In genomic region chr1:1894354-1895049, GRCh38 we compare ENCODE assay signal across 13 cellular contexts. TPM values are rescaled to one million over a fixed set of nuclear protein-coding genes. Genes with fewer than 3 reads are reported as not detected.
DNase-seq lines count a peak whose midpoint lies in the region; ATAC-seq, FAIRE-seq and TF ChIP-seq lines count a peak whose summit lies in the region.
"Had no signal": no experiment of that assay in that cellular context is flagged by ENCODE, and none has a peak within 500 bp of the region (broad histone marks: within the 10 kb centered on the region; RNA-seq: fewer than 3 reads in every experiment).

No MANE protein-coding gene starts in this region.

- no peak for TF ChIP-seq CTCF in activated CD8-positive, alpha-beta T cell treated with anti-CD3 and anti-CD28 coated beads for 36 hours (IDR thresholded peaks at IDR 0.05)
- TF ChIP-seq CTCF in RWPE2 (IDR thresholded peaks at IDR 0.05; ENCODE audit: poor library complexity, severe bottlenecking) (no peak), kidney (IDR thresholded peaks at IDR 0.05; ENCODE audit: borderline replicate concordance, extremely low read depth, insufficient read depth) (no peak)

- H3K4me1 ChIP-seq in RWPE2 (ENCODE audit: insufficient read depth, poor library complexity, severe bottlenecking) (peaks cover 15% of the 10 kb centered on the region), kidney (ENCODE audit: control insufficient read depth in 1 of 2, insufficient read depth in 1 of 2, low read depth in 1 of 2, low read length in 2 of 2) (peaks cover 8 to 19% of the 10 kb centered on the region in 2 donors), subcutaneous abdominal adipose tissue (ENCODE audit: control insufficient read depth in 5 of 5, insufficient read depth in 5 of 5, low read length in 5 of 5) (peaks cover 3 to 29% (median 28%) of the 10 kb centered on the region in 5 donors)

- POLR2A ChIA-PET in activated CD8-positive, alpha-beta T cell treated with anti-CD3 and anti-CD28 coated beads, Interleukin-2, amount 10 ng/mL, durations not matched to agents 7 days and 5 days (lab: Charles Lee), result interaction anchor here (1.0 kb wide), 1 partner anchor 14 kb away, joined by 3 read pairs; no protein-coding TSS in a partner anchor
- POLR2A ChIA-PET in activated CD8-positive, alpha-beta T cell treated with anti-CD3 and anti-CD28 coated beads for 36 hours (lab: Charles Lee), result interaction anchor here (1.1 to 1.2 kb wide), 2 partner anchors 13 to 265 kb away, joined by 3 to 4 read pairs; no protein-coding TSS in a partner anchor

- no peak overlapping the region for H3K4me3 Mint-ChIP-seq in activated CD8-positive, alpha-beta T cell treated with anti-CD3 and anti-CD28 coated beads, Interleukin-2, amount 10 ng/mL, durations not matched to agents 7 days and 5 days
- no peak overlapping the region for H3K4me3 Mint-ChIP-seq in activated CD8-positive, alpha-beta T cell treated with anti-CD3 and anti-CD28 coated beads for 36 hours

- H3K27ac ChIP-seq in RWPE2 (ENCODE audit: poor library complexity, severe bottlenecking) (no peak overlapping the region), kidney (ENCODE audit: low read depth in 2 of 2, low read length in 2 of 2) (no peak overlapping the region), subcutaneous abdominal adipose tissue (ENCODE audit: low read depth, low read length) (no peak overlapping the region)
- H3K27ac ChIP-seq: neutrophil had no signal

- H3K4me3 ChIP-seq in RWPE2 (ENCODE audit: severe bottlenecking), result no peak overlapping the region
- no peak overlapping the region for H3K4me3 ChIP-seq in kidney (ENCODE audit: low read length in 2 of 2)
- peak overlapping the region in 1 of 5 donors; percentile 14 for H3K4me3 ChIP-seq in subcutaneous abdominal adipose tissue (ENCODE audit: low read depth in 1 of 5, low read length in 5 of 5)

- H3K9me3 ChIP-seq in RWPE2 (ENCODE audit: severe bottlenecking), result no peaks in the 10 kb centered on the region
- no peaks in the 10 kb centered on the region for H3K9me3 ChIP-seq in kidney (ENCODE audit: control insufficient read depth in 1 of 2, low read length in 2 of 2)
- H3K9me3 ChIP-seq in subcutaneous abdominal adipose tissue (ENCODE audit: control insufficient read depth in 5 of 5, low read length in 5 of 5), result no peaks in the 10 kb centered on the region
- H3K9me3 ChIP-seq: neutrophil had no signal

- no peaks in the 10 kb centered on the region for H3K9me3 Mint-ChIP-seq in activated CD8-positive, alpha-beta T cell treated with anti-CD3 and anti-CD28 coated beads, Interleukin-2, amount 10 ng/mL, durations not matched to agents 7 days and 5 days (ENCODE audit: insufficient read depth)
- no peaks in the 10 kb centered on the region for H3K9me3 Mint-ChIP-seq in activated CD8-positive, alpha-beta T cell treated with anti-CD3 and anti-CD28 coated beads for 36 hours

- H3K27ac Mint-ChIP-seq in activated CD8-positive, alpha-beta T cell treated with anti-CD3 and anti-CD28 coated beads, Interleukin-2, amount 10 ng/mL, durations not matched to agents 7 days and 5 days, result peak overlapping the region; percentile 4
- H3K27ac Mint-ChIP-seq in activated CD8-positive, alpha-beta T cell treated with anti-CD3 and anti-CD28 coated beads for 36 hours, result no peak overlapping the region

- no peak for FAIRE-seq in kidney (lab: Jason Lieb, UNC)
- FAIRE-seq: GM18507 had no signal

- H3K36me3 ChIP-seq in RWPE2 (ENCODE audit: low read depth), result no peaks in the 10 kb centered on the region
- H3K36me3 ChIP-seq in kidney (ENCODE audit: control insufficient read depth in 1 of 2, insufficient read depth in 2 of 2, low read length in 2 of 2), result no peaks in the 10 kb centered on the region
- H3K36me3 ChIP-seq in subcutaneous abdominal adipose tissue (ENCODE audit: control insufficient read depth in 5 of 5, insufficient read depth in 5 of 5, low read length in 5 of 5), result no peaks in the 10 kb centered on the region
- H3K36me3 ChIP-seq: neutrophil had no signal

- CTCF ChIA-PET in activated CD8-positive, alpha-beta T cell treated with anti-CD3 and anti-CD28 coated beads, Interleukin-2, amount 10 ng/mL, durations not matched to agents 7 days and 5 days (lab: Charles Lee), result interaction anchor here (2.4 to 2.5 kb wide), 2 partner anchors 11 to 14 kb away, joined by 17 read pairs; no protein-coding TSS in a partner anchor
- CTCF ChIA-PET in activated CD8-positive, alpha-beta T cell treated with anti-CD3 and anti-CD28 coated beads for 36 hours (lab: Charles Lee), result interaction anchor here (9.6 kb wide), 1 partner anchor 13 kb away, joined by 80 read pairs; no protein-coding TSS in a partner anchor

- intact Hi-C loops in activated CD8-positive, alpha-beta T cell treated with anti-CD3 and anti-CD28 coated beads for 36 hours (cut with micrococcal nuclease), result loop anchor here (10.0 kb wide), 1 partner anchor 110 kb away; no protein-coding TSS in a partner anchor
- intact Hi-C loops in kidney (cut with DNase I), result no loop called here

- H3K36me3 Mint-ChIP-seq in activated CD8-positive, alpha-beta T cell treated with anti-CD3 and anti-CD28 coated beads, Interleukin-2, amount 10 ng/mL, durations not matched to agents 7 days and 5 days (ENCODE audit: low read depth), result no peaks in the 10 kb centered on the region
- peaks cover 8% of the 10 kb centered on the region for H3K36me3 Mint-ChIP-seq in activated CD8-positive, alpha-beta T cell treated with anti-CD3 and anti-CD28 coated beads for 36 hours (ENCODE audit: low read depth)

- peaks cover 32% of the 10 kb centered on the region for H3K4me1 Mint-ChIP-seq in activated CD8-positive, alpha-beta T cell treated with anti-CD3 and anti-CD28 coated beads, Interleukin-2, amount 10 ng/mL, durations not matched to agents 7 days and 5 days (ENCODE audit: low read depth)
- peaks cover 31% of the 10 kb centered on the region for H3K4me1 Mint-ChIP-seq in activated CD8-positive, alpha-beta T cell treated with anti-CD3 and anti-CD28 coated beads for 36 hours (ENCODE audit: low read depth)

- DNase-seq in activated CD8-positive, alpha-beta T cell treated with anti-CD3 and anti-CD28 coated beads, Interleukin-2, amount 10 ng/mL, durations not matched to agents 7 days and 5 days, result no peak
- DNase-seq in activated CD8-positive, alpha-beta T cell treated with anti-CD3 and anti-CD28 coated beads for 36 hours, result no peak
- DNase-seq in RWPE2 (ENCODE audit: low spot score), result no peak
- peak; percentile 74 for DNase-seq in kidney
- DNase-seq in Ammon's horn (ENCODE audit: low spot score), result no peak
- DNase-seq: AML-193, NCI-H446 treated with DMSO at 0.1 percent for 48 hours had no signal

- no peak for ATAC-seq in activated CD8-positive, alpha-beta T cell treated with anti-CD3 and anti-CD28 coated beads, Interleukin-2, amount 10 ng/mL, durations not matched to agents 7 days and 5 days
- no peak for ATAC-seq in activated CD8-positive, alpha-beta T cell treated with anti-CD3 and anti-CD28 coated beads for 36 hours
- ATAC-seq in RWPE2 (ENCODE audit: low read depth), result peak; percentile 6; the same call in 1 of the 3 replicates
- ATAC-seq in HG03045 (IDR thresholded peaks at IDR 0.05; ENCODE audit: unreplicated experiment), result no peak
- ATAC-seq in HG03097 (IDR thresholded peaks at IDR 0.05; ENCODE audit: low FRiP score, unreplicated experiment), result no peak

- H3K27me3 ChIP-seq in RWPE2 (ENCODE audit: insufficient read depth, poor library complexity, severe bottlenecking) (no peaks in the 10 kb centered on the region), subcutaneous abdominal adipose tissue (ENCODE audit: control insufficient read depth in 5 of 5, insufficient read depth in 4 of 5, low read length in 5 of 5) (peaks cover 0 to 10% (median 5%) of the 10 kb centered on the region in 5 donors)

- H3K27me3 Mint-ChIP-seq in activated CD8-positive, alpha-beta T cell treated with anti-CD3 and anti-CD28 coated beads, Interleukin-2, amount 10 ng/mL, durations not matched to agents 7 days and 5 days (ENCODE audit: low read depth), result peaks cover 3% of the 10 kb centered on the region
- peaks cover 2% of the 10 kb centered on the region for H3K27me3 Mint-ChIP-seq in activated CD8-positive, alpha-beta T cell treated with anti-CD3 and anti-CD28 coated beads for 36 hours

- H3K9ac ChIP-seq in kidney (ENCODE audit: low read length in 2 of 2) (peak overlapping the region in 1 of 2 donors; percentile 12), subcutaneous abdominal adipose tissue (ENCODE audit: low read length in 5 of 5) (peak overlapping the region in 3 of 5 donors; percentile 7 to 44 (median 15))

RNA-seq across cellular contexts. Expression of gene GNB1, which starts 3.6 kb away (rescaled TPM):
- 100 to 1,000 TPM; 398 TPM for total RNA-seq in activated CD8-positive, alpha-beta T cell treated with anti-CD3 and anti-CD28 coated beads, Interleukin-2, amount 10 ng/mL, durations not matched to agents 7 days and 5 days
- total RNA-seq in activated CD8-positive, alpha-beta T cell treated with anti-CD3 and anti-CD28 coated beads for 36 hours, result 100 to 1,000 TPM; 318 to 330 TPM
- 347 TPM for total RNA-seq in kidney
- 144 TPM for polyA plus RNA-seq in kidney (ENCODE audit: insufficient read depth, low read depth, low replicate concordance)

RNA-seq across cellular contexts. Expression of gene CALML6, which starts 20.6 kb away (rescaled TPM):
- total RNA-seq in activated CD8-positive, alpha-beta T cell treated with anti-CD3 and anti-CD28 coated beads, Interleukin-2, amount 10 ng/mL, durations not matched to agents 7 days and 5 days, result under 1 TPM; 0.21 to 0.42 TPM
- under 1 TPM; 0.47 to 0.76 TPM for total RNA-seq in activated CD8-positive, alpha-beta T cell treated with anti-CD3 and anti-CD28 coated beads for 36 hours
- 0.13 TPM for total RNA-seq in kidney
- 1.2 TPM for polyA plus RNA-seq in kidney (ENCODE audit: insufficient read depth, low read depth, low replicate concordance)

RNA-seq across cellular contexts. Expression of gene TMEM52, which starts 24.6 kb away (rescaled TPM):
- total RNA-seq in activated CD8-positive, alpha-beta T cell treated with anti-CD3 and anti-CD28 coated beads, Interleukin-2, amount 10 ng/mL, durations not matched to agents 7 days and 5 days, result under 1 TPM in 1 of 2 experiments, not detected in 1; 0.70 TPM
- 1 to 10 TPM; 2.1 to 2.2 TPM for total RNA-seq in activated CD8-positive, alpha-beta T cell treated with anti-CD3 and anti-CD28 coated beads for 36 hours
- total RNA-seq in kidney, result 0.50 TPM
- polyA plus RNA-seq in kidney (ENCODE audit: insufficient read depth, low read depth, low replicate concordance), result 5.1 TPM
- total RNA-seq: aorta had no signal
